Comparison of ENCODE assay signal across 8 cellular contexts in the genomic region with DNA sequence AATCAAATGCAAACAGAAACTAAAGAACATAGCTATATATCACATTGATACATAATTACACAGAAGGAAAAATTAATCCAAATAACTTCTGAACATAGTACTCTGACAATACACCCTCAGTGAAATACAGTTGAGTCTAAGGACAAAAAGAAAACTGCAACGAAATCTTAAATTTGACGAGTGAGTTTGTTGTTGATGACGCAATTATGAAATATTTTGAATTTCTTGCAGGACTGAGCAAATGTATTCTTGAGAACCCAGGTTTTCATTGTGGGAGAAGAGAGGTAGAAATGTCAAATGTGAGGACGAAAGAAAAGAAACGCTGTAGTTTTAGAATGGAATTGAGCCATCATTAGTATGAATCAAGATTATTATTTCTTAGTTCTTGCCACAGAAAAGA.
"Had no signal": no experiment of that assay in that cellular context is flagged by ENCODE, and none has a peak within 500 bp of the region (broad histone marks: within the 10 kb centered on the region; RNA-seq: fewer than 3 reads in every experiment).

No MANE protein-coding gene starts in this region.

- FAIRE-seq: G401.6, GM12878, GM12891, GM12892, GM18507, GM19239 had no signal

- DNase-seq: GDM1, GF-D8 had no signal

- ATAC-seq: GM12878 had no signal

- H3K4me3 ChIP-seq: GM12878 had no signal
